ENCODE assay signal across 28 cellular contexts in genomic region chr6:67653561-67653960, GRCh38.
DNase-seq lines count a peak whose midpoint lies in the region; ATAC-seq, FAIRE-seq and TF ChIP-seq lines count a peak whose summit lies in the region.
"Had no signal": no experiment of that assay in that cellular context is flagged by ENCODE, and none has a peak within 500 bp of the region (broad histone marks: within the 10 kb centered on the region; RNA-seq: fewer than 3 reads in every experiment).

No MANE protein-coding gene starts in this region.

- H3K27me3 ChIP-seq in K562 (ENCODE audit: control insufficient read depth in 2 of 2, insufficient read depth in 2 of 2, low read length in 2 of 2): no peaks in the 10 kb centered on the region
- H3K27me3 ChIP-seq: BE2C; BLaER1; BLaER1 treated with 17β-estradiol and CSF1 and Interleukin-3, amounts not matched to agents 10 nM and 100 nM had no signal

- BruUV-seq in K562 (replicated peaks; lab: Mats Ljungman, UMichigan): no TSS peak

- no peak overlapping the region for H3K27ac ChIP-seq in K562 (ENCODE audit: extremely low read depth, low read depth, low read length)
- H3K27ac ChIP-seq: 22Rv1; A549; BLaER1; BLaER1 treated with 17β-estradiol and CSF1 and Interleukin-3, amounts not matched to agents 10 nM and 100 nM; C4-2B had no signal

- no peak for TF ChIP-seq EP300 in K562 (IDR thresholded peaks at IDR 0.05; ENCODE audit: low read length)

- H3K9me3 ChIP-seq in K562 (replicated peaks; ENCODE audit: control insufficient read depth, insufficient read depth, low read depth, low read length): no peaks in the 10 kb centered on the region
- H3K9me3 ChIP-seq: A549; BE2C; BLaER1; BLaER1 treated with 17β-estradiol and CSF1 and Interleukin-3, amounts not matched to agents 10 nM and 100 nM; Caco-2 had no signal

- H3K9ac ChIP-seq in K562 (ENCODE audit: insufficient read depth in 1 of 2, low read depth in 2 of 2, low read length in 2 of 2): no peak overlapping the region
- H3K9ac ChIP-seq: BLaER1; BLaER1 treated with 17β-estradiol and CSF1 and Interleukin-3, amounts not matched to agents 10 nM and 100 nM had no signal

- no peaks in the 10 kb centered on the region for H3K9me1 ChIP-seq in K562 (ENCODE audit: control insufficient read depth, insufficient read depth, low read length)

- no peaks in the 10 kb centered on the region for H3K36me3 ChIP-seq in K562 (ENCODE audit: control insufficient read depth, insufficient read depth, low read length)
- H3K36me3 ChIP-seq: BE2C; BLaER1; BLaER1 treated with 17β-estradiol and CSF1 and Interleukin-3, amounts not matched to agents 10 nM and 100 nM had no signal

- FAIRE-seq in K562 (lab: Jason Lieb, UNC): no peak
- FAIRE-seq: A549, D721Med had no signal

- H3K4me1 ChIP-seq in K562 (replicated peaks in 1 of 2; ENCODE audit: control insufficient read depth in 2 of 2, insufficient read depth in 2 of 2, low read length in 2 of 2): no peaks in the 10 kb centered on the region
- H3K4me1 ChIP-seq: A549; BE2C; BLaER1; BLaER1 treated with 17β-estradiol and CSF1 and Interleukin-3, amounts not matched to agents 10 nM and 100 nM; Caco-2 had no signal

- TF ChIP-seq RAD21 in K562 (CRISPR knock-in tag; conservative IDR thresholded peaks at IDR 0.05 in 1 of 2, IDR thresholded peaks at IDR 0.05 in 1 of 2): no peak

- intact Hi-C loops in K562 (cut with micrococcal nuclease): no loop called here

- no peak overlapping the region for H2AFZ ChIP-seq in K562 (ENCODE audit: low read depth, low read length)

- H4K20me1 ChIP-seq in K562 (replicated peaks; ENCODE audit: control insufficient read depth, insufficient read depth, low read length): no peaks in the 10 kb centered on the region
- H4K20me1 ChIP-seq: BLaER1; BLaER1 treated with 17β-estradiol and CSF1 and Interleukin-3, amounts not matched to agents 10 nM and 100 nM had no signal

- H3K4me2 ChIP-seq in K562 (ENCODE audit: insufficient read depth, low read length): no peak overlapping the region
- H3K4me2 ChIP-seq: A549; BLaER1; BLaER1 treated with 17β-estradiol and CSF1 and Interleukin-3, amounts not matched to agents 10 nM and 100 nM had no signal

- H3K4me3 ChIP-seq in K562: no peak overlapping the region
- H3K4me3 ChIP-seq: A549; BLaER1; BLaER1 treated with 17β-estradiol and CSF1 and Interleukin-3, amounts not matched to agents 10 nM and 100 nM had no signal

- WGBS in K562 (ENCODE audit: insufficient coverage, low coverage, missing lambda C conversion rate): 55% methylated on average over 3 of the region's 3 CpGs

- ATAC-seq in K562: no peak
- ATAC-seq: A549; CD8-positive, alpha-beta T cell had no signal

- CTCF ChIA-PET in K562 (lab: Yijun Ruan, JAX; ENCODE audit: low intra/inter-chr PET ratio): no interaction called here

- no peak for TF ChIP-seq CTCF in K562 (IDR thresholded peaks at IDR 0.05 in 2 of 3, conservative IDR thresholded peaks at IDR 0.05 in 1 of 3; ENCODE audit: insufficient read depth in 2 of 3, low read depth in 1 of 3, low read length in 3 of 3)

- H3K79me2 ChIP-seq in K562 (ENCODE audit: control insufficient read depth, insufficient read depth, low read length): no peaks in the 10 kb centered on the region

- no peak for TF ChIP-seq POLR2A in K562 (conservative IDR thresholded peaks at IDR 0.05)

- POLR2A ChIA-PET in K562 (lab: Yijun Ruan, JAX): no interaction called here

- in situ Hi-C loops in K562 (cut with MboI): no loop called here

- DNase-seq in K562 (ENCODE audit: extremely low read depth in 1 of 4, low spot score in 3 of 4) (no peak), NCI-H2171 treated with DMSO at 0.1 percent for 48 hours (lab: John Stamatoyannopoulos, UW) (no peak)
- DNase-seq: 8988T; ACHN; AML-193; BE2C; C1 segment of cervical spinal cord; Caco-2; Calu3; CD4-positive, alpha-beta memory T cell; CD4-positive, alpha-beta T cell; CD4-positive, CD25-positive, alpha-beta regulatory T cell; CD8-positive, alpha-beta memory T cell; CD8-positive, alpha-beta T cell; COR-L47; DMS 273 treated with DMSO at 0.1 percent for 48 hours; DMS153; DMS53; DMS79; DMS79 treated with DMSO at 0.1 percent for 48 hours; DND-41; EL had no signal

TF ChIP-seq in K562, 482 proteins besides CTCF, POLR2A, EP300 and RAD21:
- TF ChIP-seq ASH1L (IDR thresholded peaks at IDR 0.05; ENCODE audit: borderline replicate concordance, low read depth, partially characterized antibody) (no peak), MEF2D (tag; conservative IDR thresholded peaks at IDR 0.05; ENCODE audit: low read depth) (no peak), DACH1 (IDR thresholded peaks at IDR 0.05; ENCODE audit: partially characterized antibody) (peak; percentile 96), SPI1 (IDR thresholded peaks at IDR 0.05; ENCODE audit: borderline replicate concordance, low read depth, low read length) (no peak), MCM7 (IDR thresholded peaks at IDR 0.05) (no peak), GATAD2B (IDR thresholded peaks at IDR 0.05; ENCODE audit: borderline replicate concordance) (peak; percentile 60; the same call in 1 of the 2 replicates)
- TF ChIP-seq, protein P1, sequence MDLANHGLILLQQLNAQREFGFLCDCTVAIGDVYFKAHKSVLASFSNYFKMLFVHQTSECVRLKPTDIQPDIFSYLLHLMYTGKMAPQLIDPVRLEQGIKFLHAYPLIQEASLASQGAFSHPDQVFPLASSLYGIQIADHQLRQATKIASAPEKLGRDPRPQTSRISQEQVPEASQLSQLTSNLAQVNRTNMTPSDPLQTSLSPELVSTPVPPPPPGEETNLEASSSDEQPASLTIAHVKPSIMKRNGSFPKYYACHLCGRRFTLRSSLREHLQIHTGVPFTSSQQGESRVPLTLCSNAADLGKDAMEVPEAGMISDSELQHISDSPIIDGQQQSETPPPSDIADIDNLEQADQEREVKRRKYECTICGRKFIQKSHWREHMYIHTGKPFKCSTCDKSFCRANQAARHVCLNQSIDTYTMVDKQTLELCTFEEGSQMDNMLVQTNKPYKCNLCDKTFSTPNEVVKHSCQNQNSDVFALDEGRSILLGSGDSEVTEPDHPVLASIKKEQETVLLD (IDR thresholded peaks at IDR 0.05): peak; percentile 30; the same call in 1 of the 2 replicates
